16 cellular contexts compared by ENCODE assay signal in genomic region chr10:47269294-47269693, GRCh38. TPM values are rescaled to one million over a fixed set of nuclear protein-coding genes. Genes with fewer than 3 reads are reported as not detected.
DNase-seq lines count a peak whose midpoint lies in the region; ATAC-seq and TF ChIP-seq lines count a peak whose summit lies in the region.
"Had no signal": no experiment of that assay in that cellular context is flagged by ENCODE, and none has a peak within 500 bp of the region (broad histone marks: within the 10 kb centered on the region; RNA-seq: fewer than 3 reads in every experiment).

No MANE protein-coding gene starts in this region.

- no peak overlapping the region for H3K4me3 ChIP-seq in AG04450 (ENCODE audit: low read depth, low read length)
- no peak overlapping the region for H3K4me3 ChIP-seq in OCI-LY1 (ENCODE audit: low read depth, low read length, poor library complexity, severe bottlenecking)
- H3K4me3 ChIP-seq in epithelial cell of proximal tubule (ENCODE audit: low read depth, low read length) = no peak overlapping the region
- H3K4me3 ChIP-seq in esophagus muscularis mucosa = no peak overlapping the region
- H3K4me3 ChIP-seq: spleen had no signal

- H3K27ac Mint-ChIP-seq in natural killer cell treated with Interleukin-12 subunit alpha and Interleukin-12 subunit beta and Interleukin-15 and Interleukin-18, amount 100 ng/mL, for 72 hours = no peak overlapping the region

- H3K27ac ChIP-seq in AG04450 (ENCODE audit: low read depth, low read length) = no peak overlapping the region
- no peak overlapping the region for H3K27ac ChIP-seq in OCI-LY1 (ENCODE audit: low read depth, low read length, poor library complexity, severe bottlenecking)
- H3K27ac ChIP-seq in esophagus muscularis mucosa (replicated peaks in 1 of 4) = no peak overlapping the region
- H3K27ac ChIP-seq: epithelial cell of prostate, spleen had no signal

- H3K4me2 ChIP-seq in OCI-LY1 (ENCODE audit: low read length) = no peak overlapping the region

- H3K36me3 Mint-ChIP-seq in natural killer cell treated with Interleukin-12 subunit alpha and Interleukin-12 subunit beta and Interleukin-15 and Interleukin-18, amount 100 ng/mL, for 72 hours = no peaks in the 10 kb centered on the region
- H3K36me3 Mint-ChIP-seq: CD4-positive, alpha-beta memory T cell had no signal

- no peaks in the 10 kb centered on the region; the same call in 1 of the 2 replicates for H3K36me3 ChIP-seq in OCI-LY1 (ENCODE audit: insufficient read depth, low read length)
- no peaks in the 10 kb centered on the region for H3K36me3 ChIP-seq in esophagus muscularis mucosa
- H3K36me3 ChIP-seq: spleen had no signal

- H3K9me3 Mint-ChIP-seq in natural killer cell treated with Interleukin-12 subunit alpha and Interleukin-12 subunit beta and Interleukin-15 and Interleukin-18, amount 100 ng/mL, for 72 hours = no peaks in the 10 kb centered on the region

- no peaks in the 10 kb centered on the region for H3K79me2 ChIP-seq in OCI-LY1 (ENCODE audit: insufficient read depth, low read length)

- H3K4me1 Mint-ChIP-seq in natural killer cell treated with Interleukin-12 subunit alpha and Interleukin-12 subunit beta and Interleukin-15 and Interleukin-18, amount 100 ng/mL, for 72 hours (ENCODE audit: low read depth in 2 of 2) = no peaks in the 10 kb centered on the region

- POLR2A ChIA-PET in AG04450 (lab: Yijun Ruan, JAX) = no interaction called here

- no peaks in the 10 kb centered on the region for H4K20me1 ChIP-seq in OCI-LY1 (ENCODE audit: insufficient read depth, low read length)

- H3K27me3 ChIP-seq in AG04450 (ENCODE audit: control insufficient read depth, insufficient read depth, low read length) (no peaks in the 10 kb centered on the region), OCI-LY1 (ENCODE audit: insufficient read depth, low read length) (no peaks in the 10 kb centered on the region), esophagus muscularis mucosa (peaks cover 0 to 3% (median 0%) of the 10 kb centered on the region in 4 donors)
- H3K27me3 ChIP-seq: spleen had no signal

- TF ChIP-seq POLR2A in esophagus muscularis mucosa (IDR thresholded peaks at IDR 0.05; ENCODE audit: low read depth) = no peak

- DNase-seq in AG04450 (ENCODE audit: low read depth, low spot score) (no peak), DMS114 treated with DMSO at 0.1 percent for 48 hours (lab: John Stamatoyannopoulos, UW; ENCODE audit: unreplicated experiment) (peak; percentile 5), epithelial cell of proximal tubule (ENCODE audit: low read depth) (no peak), esophagus muscularis mucosa (ENCODE audit: extremely low spot score) (no peak)
- DNase-seq in natural killer cell treated with Interleukin-12 subunit alpha and Interleukin-12 subunit beta and Interleukin-15 and Interleukin-18, amount 100 ng/mL, for 72 hours (ENCODE audit: low spot score) = no peak
- DNase-seq in central memory CD4-positive, alpha-beta T cell = no peak
- DNase-seq: activated CD4-positive, alpha-beta T cell treated with anti-CD3 and anti-CD28 coated beads, Interleukin-2, amount 50 U/mL, for 1 hour; CD4-positive, alpha-beta memory T cell; nucleus accumbens; spleen had no signal

- no peak overlapping the region for H3K9ac ChIP-seq in OCI-LY1 (ENCODE audit: low read length)

- CTCF ChIA-PET in AG04450 (lab: Charles Lee) = no interaction called here

- H3K9me3 ChIP-seq in AG04450 (ENCODE audit: control insufficient read depth, insufficient read depth, low read length) = peaks cover 6% of the 10 kb centered on the region; the same call in 1 of the 2 replicates
- H3K9me3 ChIP-seq in OCI-LY1 (ENCODE audit: low read length) = 0 out of 2 replicates have a peak, but pooled peaks cover 2% of the 10 kb centered on the region
- peaks cover 0 to 11% (median 7%) of the 10 kb centered on the region in 4 donors for H3K9me3 ChIP-seq in esophagus muscularis mucosa

- intact Hi-C loops in esophagus muscularis mucosa (cut with DNase I) = no loop called here

- H3K9me2 ChIP-seq in OCI-LY1 (ENCODE audit: low read depth, low read length) = no peaks in the 10 kb centered on the region

- ATAC-seq in GM18517 (IDR thresholded peaks at IDR 0.05; ENCODE audit: unreplicated experiment) = no peak
- no peak for ATAC-seq in natural killer cell treated with Interleukin-12 subunit alpha and Interleukin-12 subunit beta and Interleukin-15 and Interleukin-18, amount 100 ng/mL, for 72 hours

- no peak overlapping the region for H2AFZ ChIP-seq in OCI-LY1 (ENCODE audit: low read length)

- no peak for TF ChIP-seq EP300 in esophagus muscularis mucosa (IDR thresholded peaks at IDR 0.05)

- WGBS in esophagus muscularis mucosa = 61% methylated on average over 5 of the region's 5 CpGs

- H3K27me3 Mint-ChIP-seq in natural killer cell treated with Interleukin-12 subunit alpha and Interleukin-12 subunit beta and Interleukin-15 and Interleukin-18, amount 100 ng/mL, for 72 hours = peaks cover 2 to 13% of the 10 kb centered on the region in 2 donors
- H3K27me3 Mint-ChIP-seq: CD4-positive, alpha-beta memory T cell had no signal

- H3F3A ChIP-seq in OCI-LY1 (ENCODE audit: insufficient read depth, low read length) = no peaks in the 10 kb centered on the region

- H3K4me1 ChIP-seq in OCI-LY1 (ENCODE audit: insufficient read depth, low read length, severe bottlenecking) (no peaks in the 10 kb centered on the region), esophagus muscularis mucosa (no peaks in the 10 kb centered on the region)

- H3K4me3 Mint-ChIP-seq in natural killer cell treated with Interleukin-12 subunit alpha and Interleukin-12 subunit beta and Interleukin-15 and Interleukin-18, amount 100 ng/mL, for 72 hours = no peak overlapping the region
- H3K4me3 Mint-ChIP-seq: CD4-positive, alpha-beta memory T cell had no signal

- peak; percentile 45 for TF ChIP-seq CTCF in AG04450 (IDR thresholded peaks at IDR 0.05; ENCODE audit: low read depth, low read length)
- TF ChIP-seq CTCF in OCI-LY1 (IDR thresholded peaks at IDR 0.05; ENCODE audit: low read length) = peak; percentile 53
- peak; percentile 31 for TF ChIP-seq CTCF in epithelial cell of proximal tubule (conservative IDR thresholded peaks at IDR 0.05; ENCODE audit: low read depth, low read length)
- no peak for TF ChIP-seq CTCF in esophagus muscularis mucosa (IDR thresholded peaks at IDR 0.05)

RNA-seq across cellular contexts. Expression of gene GDF10, which starts 30.7 kb away (rescaled TPM):
- 0.09 and 0.14 TPM in 2 replicates for polyA plus RNA-seq in AG04450 (2011; rRNA removed)
- polyA minus RNA-seq in AG04450 (2011; rRNA and poly(A)+ RNA removed) = 0.09 and 0.48 TPM in 2 replicates
- not detected in 2 replicates for total RNA-seq in epithelial cell of proximal tubule
- not detected for total RNA-seq in natural killer cell treated with Interleukin-12 subunit alpha and Interleukin-12 subunit beta and Interleukin-15 and Interleukin-18, amount 100 ng/mL, for 72 hours
- 10 to 100 TPM in 3 of 4 donors, 1 to 10 TPM in 1; 5.6 to 33.3 (median 29.5) TPM for total RNA-seq in esophagus muscularis mucosa
- total RNA-seq: T-helper 1 cell treated with Interleukin-12 subunit alpha and Interleukin-12 subunit beta and Interleukin-4 antibody, amounts not matched to agents 30 ng/mL and 1 ng/mL, for 36 hours had no signal

RNA-seq across cellular contexts. Expression of gene GDF2, which starts 53.0 kb away (rescaled TPM):
- polyA plus RNA-seq in AG04450 (2011; rRNA removed) = not detected in 2 replicates
- not detected in 2 replicates for polyA minus RNA-seq in AG04450 (2011; rRNA and poly(A)+ RNA removed)
- total RNA-seq in epithelial cell of proximal tubule (not detected in 2 replicates), esophagus muscularis mucosa (not detected)
- not detected for total RNA-seq in natural killer cell treated with Interleukin-12 subunit alpha and Interleukin-12 subunit beta and Interleukin-15 and Interleukin-18, amount 100 ng/mL, for 72 hours
- total RNA-seq: CD4-positive, alpha-beta memory T cell; cerebellum; lung microvascular endothelial cell; spleen; T-helper 1 cell treated with Interleukin-12 subunit alpha and Interleukin-12 subunit beta and Interleukin-4 antibody, amounts not matched to agents 30 ng/mL and 1 ng/mL, for 36 hours had no signal
- polyA plus RNA-seq: CD4-positive, alpha-beta memory T cell; spleen had no signal

Comparison
In these comparisons a context has a peak if more than half of its experiments do, and no peak if none do; other contexts are left out.
1. CTCF ChIP-seq: peak in AG04450 (single experiment), OCI-LY1 (single experiment) and epithelial cell of proximal tubule (single experiment); none in esophagus muscularis mucosa (0 of 3).